ENCODE assay signal across 17 cellular contexts in genomic region chr22:42973536-42973881, GRCh38. TPM values are rescaled to one million over a fixed set of nuclear protein-coding genes. Genes with fewer than 3 reads are reported as not detected.
A peak's percentile ranks its signal among the peaks of the same experiment; 100 is the strongest.
DNase-seq lines count a peak whose midpoint lies in the region; ATAC-seq and TF ChIP-seq lines count a peak whose summit lies in the region.
"Had no signal": no experiment of that assay in that cellular context is flagged by ENCODE, and none has a peak within 500 bp of the region (broad histone marks: within the 10 kb centered on the region; RNA-seq: fewer than 3 reads in every experiment).

No MANE protein-coding gene starts in this region.

- TF ChIP-seq CTCF in breast epithelium (IDR thresholded peaks at IDR 0.05) (no peak), mammary epithelial cell (conservative IDR thresholded peaks at IDR 0.05 in 1 of 2, IDR thresholded peaks at IDR 0.05 in 1 of 2; ENCODE audit: extremely low read depth in 1 of 2, insufficient read depth in 1 of 2, low read depth in 1 of 2, low read length in 2 of 2) (no peak), left lung (IDR thresholded peaks at IDR 0.05) (no peak), ovary (IDR thresholded peaks at IDR 0.05) (no peak), right atrium auricular region (IDR thresholded peaks at IDR 0.05) (no peak)

- H3K14ac ChIP-seq in trophoblast cell (ENCODE audit: low read length): no peak overlapping the region

- H3K9me3 ChIP-seq in breast epithelium (no peaks in the 10 kb centered on the region), mammary epithelial cell (replicated peaks; ENCODE audit: insufficient read depth, low read length) (no peaks in the 10 kb centered on the region), left lung (no peaks in the 10 kb centered on the region), trophoblast cell (ENCODE audit: insufficient read depth, low read depth, low read length) (no peaks in the 10 kb centered on the region), ovary (no peaks in the 10 kb centered on the region), right atrium auricular region (no peaks in the 10 kb centered on the region)
- H3K9me3 ChIP-seq: stomach had no signal

- TF ChIP-seq EP300 in ovary (IDR thresholded peaks at IDR 0.05): no peak

- H3K4me1 ChIP-seq in breast epithelium (peaks cover 5 to 15% of the 10 kb centered on the region in 2 donors), mammary epithelial cell (ENCODE audit: insufficient read depth, low read length) (peaks cover 38% of the 10 kb centered on the region), left lung (peaks cover 23 to 82% of the 10 kb centered on the region in 2 donors), trophoblast cell (ENCODE audit: control insufficient read depth in 1 of 2, insufficient read depth in 2 of 2, low read length in 2 of 2) (peaks cover 26 to 27% of the 10 kb centered on the region in 2 experiments), ovary (ENCODE audit: insufficient read depth) (peaks cover 12% of the 10 kb centered on the region), right atrium auricular region (peaks cover 0 to 41% of the 10 kb centered on the region in 2 donors)

- peak overlapping the region; percentile 89 for H3K4ac ChIP-seq in trophoblast cell (ENCODE audit: low read depth, low read length)

- peak overlapping the region; percentile 5 to 71 for H3K27ac ChIP-seq in breast epithelium
- no peak overlapping the region for H3K27ac ChIP-seq in mammary epithelial cell (ENCODE audit: insufficient read depth, low read depth, low read length)
- H3K27ac ChIP-seq in left lung: peak overlapping the region in 1 of 2 donors; percentile 85
- H3K27ac ChIP-seq in trophoblast cell (ENCODE audit: low read depth, low read length): peak overlapping the region; percentile 55
- no peak overlapping the region for H3K27ac ChIP-seq in ovary
- no peak overlapping the region for H3K27ac ChIP-seq in right atrium auricular region
- H3K27ac ChIP-seq: coronary artery, PC-9 had no signal

- BruUV-seq in mammary epithelial cell (replicated peaks; lab: Mats Ljungman, UMichigan): no TSS peak

- 66% methylated on average over 5 of the region's 5 CpGs for WGBS in mammary epithelial cell (ENCODE audit: low coverage, missing lambda C conversion rate)
- no CpG with 5 or more reads among the region's 5 CpGs for WGBS in trophoblast cell (ENCODE audit: extremely low coverage, insufficient coverage, insufficient read length)
- 80 to 81% (median 81%) methylated on average over 5 of the region's 5 CpGs for WGBS in ovary, 3 donors

- H3K4me2 ChIP-seq in mammary epithelial cell (ENCODE audit: insufficient read depth, low read depth, low read length) (no peak overlapping the region), trophoblast cell (ENCODE audit: low read length) (no peak overlapping the region)
- H3K4me2 ChIP-seq: PC-9 had no signal

- H2AFZ ChIP-seq in mammary epithelial cell (ENCODE audit: low read depth, low read length): no peak overlapping the region
- no peak overlapping the region for H2AFZ ChIP-seq in trophoblast cell (ENCODE audit: insufficient read depth, low read length, poor library complexity)
- H2AFZ ChIP-seq: PC-9 had no signal

- no peak for DNase-seq in breast epithelium (ENCODE audit: low spot score in 2 of 2)
- no peak for DNase-seq in mammary epithelial cell
- DNase-seq in left lung: no peak
- no peak for DNase-seq in trophoblast cell
- no peak for DNase-seq in stimulated activated naive CD8-positive, alpha-beta T cell treated with anti-CD3 and anti-CD28 coated beads, Interleukin-15, Interleukin-2, amounts not matched to agents 100 U/mL and 50 U/mL, for 24 hours
- DNase-seq in ovary: no peak
- DNase-seq in right atrium auricular region (ENCODE audit: low spot score): no peak
- DNase-seq: activated naive CD8-positive, alpha-beta T cell treated with anti-CD3 and anti-CD28 coated beads, Interleukin-2, amount 50 U/mL, for 24 hours; activated T-cell treated with anti-CD3 and anti-CD28 coated beads, Interleukin-2, amount 50 U/mL, for 48 hours; midbrain; NCI-H446 treated with DMSO at 0.1 percent for 48 hours; PC-9; SIG-M5; stimulated activated CD4-positive, alpha-beta T cell treated with anti-CD3 and anti-CD28 coated beads, Interleukin-4, amount 100 ng/mL, for 4 hours; stomach had no signal

- intact Hi-C loops in breast epithelium (cut with DNase I; ENCODE audit: low total_unique reads) (no loop called here), mammary epithelial cell (cut with micrococcal nuclease) (no loop called here), left lung (cut with DNase I) (no loop called here), ovary (cut with DNase I) (no loop called here)

- dilution Hi-C loops in mammary epithelial cell (cut with HindIII; ENCODE audit: low sequenced_read_pairs): loop anchor here (5.0 kb wide), 1 partner anchor 51 kb away; no protein-coding TSS in a partner anchor

- no peak overlapping the region for H2AK5ac ChIP-seq in trophoblast cell (ENCODE audit: low read length)

- H3K27me3 ChIP-seq in breast epithelium (no peaks in the 10 kb centered on the region), mammary epithelial cell (ENCODE audit: insufficient read depth, low read length) (no peaks in the 10 kb centered on the region), left lung (no peaks in the 10 kb centered on the region), trophoblast cell (ENCODE audit: insufficient read depth, low read length) (no peaks in the 10 kb centered on the region), ovary (no peaks in the 10 kb centered on the region), right atrium auricular region (no peaks in the 10 kb centered on the region)
- H3K27me3 ChIP-seq: stomach had no signal

- H3K4me3 ChIP-seq in breast epithelium (no peak overlapping the region), mammary epithelial cell (replicated peaks in 1 of 3; ENCODE audit: insufficient read depth in 1 of 3, low read depth in 2 of 3, low read length in 3 of 3) (no peak overlapping the region), left lung (no peak overlapping the region), trophoblast cell (ENCODE audit: low read depth, low read length) (no peak overlapping the region), ovary (no peak overlapping the region), right atrium auricular region (no peak overlapping the region)
- H3K4me3 ChIP-seq: coronary artery, PC-9, stomach had no signal

- H3K9ac ChIP-seq in mammary epithelial cell (ENCODE audit: insufficient read depth, low read length): no peak overlapping the region
- H3K9ac ChIP-seq in trophoblast cell (ENCODE audit: low read length): no peak overlapping the region

- in situ Hi-C loops in mammary epithelial cell (cut with MboI; ENCODE audit: low sequenced_read_pairs in 2 of 2): no loop called here

- H3K23ac ChIP-seq in trophoblast cell (ENCODE audit: low read length): no peak overlapping the region

- H4K20me1 ChIP-seq in mammary epithelial cell (ENCODE audit: insufficient read depth, low read length): no peaks in the 10 kb centered on the region

- peaks cover 6% of the 10 kb centered on the region for H3K79me1 ChIP-seq in trophoblast cell (ENCODE audit: low read length)

- CTCF ChIA-PET in mammary epithelial cell (lab: Charles Lee; ENCODE audit: low non-redundant PET): no interaction called here

- H2BK120ac ChIP-seq in trophoblast cell (ENCODE audit: insufficient read depth, low read length, poor library complexity): no peak overlapping the region

- peaks cover 87% of the 10 kb centered on the region for H3K79me2 ChIP-seq in mammary epithelial cell (ENCODE audit: insufficient read depth, low read length)
- H3K79me2 ChIP-seq in trophoblast cell (ENCODE audit: control insufficient read depth, insufficient read depth, low read length, poor library complexity): peaks cover 23% of the 10 kb centered on the region

- peak overlapping the region; percentile 18 for H3K18ac ChIP-seq in trophoblast cell (ENCODE audit: low read length)

- H3K36me3 ChIP-seq in breast epithelium (no peaks in the 10 kb centered on the region), mammary epithelial cell (ENCODE audit: insufficient read depth, low read length) (no peaks in the 10 kb centered on the region), left lung (no peaks in the 10 kb centered on the region), trophoblast cell (ENCODE audit: control insufficient read depth in 1 of 2, insufficient read depth in 2 of 2, low read length in 2 of 2) (peaks cover 0 to 2% of the 10 kb centered on the region in 2 experiments), ovary (no peaks in the 10 kb centered on the region), right atrium auricular region (no peaks in the 10 kb centered on the region)
- H3K36me3 ChIP-seq: stomach had no signal

- no peak for TF ChIP-seq POLR2A in breast epithelium (IDR thresholded peaks at IDR 0.05)
- TF ChIP-seq POLR2A in ovary (IDR thresholded peaks at IDR 0.05): no peak

- peak; percentile 3 for ATAC-seq in left lung
- ATAC-seq in stimulated activated naive CD8-positive, alpha-beta T cell treated with anti-CD3 and anti-CD28 coated beads, Interleukin-15, Interleukin-2, amounts not matched to agents 100 U/mL and 50 U/mL, for 24 hours: no peak
- no peak for ATAC-seq in GM18511 (IDR thresholded peaks at IDR 0.05; ENCODE audit: unreplicated experiment)
- ATAC-seq: activated naive CD8-positive, alpha-beta T cell treated with anti-CD3 and anti-CD28 coated beads, Interleukin-2, amount 50 U/mL, for 24 hours had no signal

- H4K8ac ChIP-seq in trophoblast cell (ENCODE audit: low read depth, low read length): no peak overlapping the region

- H4K91ac ChIP-seq in trophoblast cell (ENCODE audit: low read depth, low read length): no peak overlapping the region

- no peak overlapping the region for H2BK5ac ChIP-seq in trophoblast cell (ENCODE audit: low read depth, low read length, poor library complexity)

- no peak overlapping the region for H4K12ac ChIP-seq in trophoblast cell (ENCODE audit: low read depth, low read length)

- H2BK12ac ChIP-seq in trophoblast cell (ENCODE audit: low read length): no peak overlapping the region

RNA-seq across cellular contexts. Expression of gene PACSIN2, which starts 41.4 kb away (rescaled TPM):
- total RNA-seq in breast epithelium (10 to 100 TPM; 43.8 to 82.7 (median 72.4) TPM), mammary epithelial cell (10 to 100 TPM; 69.8 to 80.0 TPM), left lung (100 to 1,000 TPM; 119 to 149 TPM), ovary (10 to 100 TPM; 25.5 to 60.0 (median 48.0) TPM), right atrium auricular region (10 to 100 TPM; 66.3 to 89.8 TPM)
- polyA plus RNA-seq in mammary epithelial cell (64.2 TPM), ovary (10 to 100 TPM; 30.9 to 48.4 TPM)
- polyA minus RNA-seq in mammary epithelial cell: 37.8 TPM
- 89.1 and 90.0 TPM in 2 replicates for polyA plus RNA-seq in trophoblast cell (2013)

Comparison
In these comparisons a context has a peak if more than half of its experiments do, and no peak if none do; other contexts are left out.
1. H3K27ac ChIP-seq: peak in breast epithelium (2 of 2) and trophoblast cell (single experiment); none in mammary epithelial cell (single experiment), ovary (0 of 2) and right atrium auricular region (0 of 2).